In genomic region chr6:110098511-110099116, GRCh38 we compare ENCODE assay signal across 27 cellular contexts.
DNase-seq lines count a peak whose midpoint lies in the region; ATAC-seq, FAIRE-seq and TF ChIP-seq lines count a peak whose summit lies in the region.
"Had no signal": no experiment of that assay in that cellular context is flagged by ENCODE, and none has a peak within 500 bp of the region (broad histone marks: within the 10 kb centered on the region; RNA-seq: fewer than 3 reads in every experiment).

No MANE protein-coding gene starts in this region.

- H3K79me2 ChIP-seq in H9 (ENCODE audit: insufficient read depth, low read length) (no peaks in the 10 kb centered on the region), keratinocyte (ENCODE audit: control insufficient read depth, insufficient read depth, low read length) (no peaks in the 10 kb centered on the region)

- ATAC-seq in body of pancreas: peak; percentile 26
- no peak for ATAC-seq in HG03378 (IDR thresholded peaks at IDR 0.05; ENCODE audit: unreplicated experiment)
- ATAC-seq: left lobe of liver had no signal

- WGBS in H9 (ENCODE audit: extremely low coverage, insufficient read length, low lambda C conversion rate): no CpG with 5 or more reads among the region's 7 CpGs
- 32 to 46% methylated on average over 7 of the region's 7 CpGs for WGBS in body of pancreas, 2 donors

- H3K4me2 ChIP-seq in H9 (ENCODE audit: insufficient read depth, insufficient read length, low read length): no peak overlapping the region
- H3K4me2 ChIP-seq in keratinocyte (ENCODE audit: control insufficient read depth, extremely low read depth, insufficient read depth, low read depth, low read length): peak overlapping the region; percentile 45
- H3K4me2 ChIP-seq: BLaER1 treated with 17β-estradiol and CSF1 and Interleukin-3, amounts not matched to agents 10 nM and 100 nM had no signal

- no peak overlapping the region for H3K23ac ChIP-seq in H9 (ENCODE audit: insufficient read length, low read depth, low read length)

- H3K56ac ChIP-seq in H9 (ENCODE audit: insufficient read length, low read depth, low read length): no peak overlapping the region

- H3K4me3 ChIP-seq in body of pancreas (no peak overlapping the region), keratinocyte (ENCODE audit: control insufficient read depth in 2 of 3, extremely low read depth in 1 of 3, insufficient read depth in 2 of 3, low read depth in 1 of 3, low read length in 3 of 3) (no peak overlapping the region)
- H3K4me3 ChIP-seq: BLaER1 treated with 17β-estradiol and CSF1 and Interleukin-3, amounts not matched to agents 10 nM and 100 nM; dorsolateral prefrontal cortex; transverse colon had no signal

- no peak overlapping the region for H2AK5ac ChIP-seq in H9 (ENCODE audit: insufficient read length, low read length)

- H3K23me2 ChIP-seq in H9 (ENCODE audit: insufficient read length, low read depth, low read length, poor library complexity, severe bottlenecking): no peaks in the 10 kb centered on the region

- intact Hi-C loops in CD14-positive monocyte (cut with micrococcal nuclease): no loop called here
- intact Hi-C loops in body of pancreas (cut with DNase I): no loop called here
- intact Hi-C loops in activated CD4-positive, alpha-beta T cell treated with anti-CD3 and anti-CD28 coated beads, Interleukin-2, amount 10 ng/mL, durations not matched to agents 24 days and 14 days (cut with micrococcal nuclease): no loop called here
- intact Hi-C loops in head of caudate nucleus (cut with DNase I): no loop called here

- no peaks in the 10 kb centered on the region for H3K79me1 ChIP-seq in H9 (ENCODE audit: insufficient read depth, low read depth, low read length, poor library complexity, severe bottlenecking)

- H3K4me1 ChIP-seq in H9 (ENCODE audit: insufficient read depth, low read length) (no peaks in the 10 kb centered on the region), body of pancreas (peaks cover 46% of the 10 kb centered on the region), keratinocyte (ENCODE audit: control insufficient read depth, extremely low read depth, insufficient read depth, low read length) (peaks cover 44% of the 10 kb centered on the region)

- H3K4ac ChIP-seq in H9 (ENCODE audit: low read depth, low read length): no peak overlapping the region

- FAIRE-seq in keratinocyte (lab: Jason Lieb, UNC): peak; percentile 99

- no peak overlapping the region for H4K91ac ChIP-seq in H9 (ENCODE audit: insufficient read length, low read depth, low read length)

- H3K36me3 ChIP-seq in body of pancreas (replicated peaks in 1 of 2; ENCODE audit: insufficient read depth in 1 of 2, low read depth in 2 of 2): no peaks in the 10 kb centered on the region
- peaks cover 3 to 9% of the 10 kb centered on the region in 2 experiments for H3K36me3 ChIP-seq in keratinocyte (ENCODE audit: control insufficient read depth in 2 of 2, extremely low read depth in 1 of 2, insufficient read depth in 2 of 2, low read length in 2 of 2)
- H3K36me3 ChIP-seq: transverse colon had no signal

- no peak overlapping the region for H2BK20ac ChIP-seq in H9 (ENCODE audit: low read depth, low read length, poor library complexity, severe bottlenecking)

- H3K9ac ChIP-seq in H9 (ENCODE audit: extremely low read depth, insufficient read length, low read length) (no peak overlapping the region), keratinocyte (ENCODE audit: control insufficient read depth, extremely low read depth, insufficient read depth, low read length) (peak overlapping the region; percentile 24)
- H3K9ac ChIP-seq: BLaER1 treated with 17β-estradiol and CSF1 and Interleukin-3, amounts not matched to agents 10 nM and 100 nM had no signal

- no peaks in the 10 kb centered on the region for H3K9me1 ChIP-seq in keratinocyte (ENCODE audit: control insufficient read depth, extremely low read depth, insufficient read depth, low read length)

- peak overlapping the region; percentile 81; the same call in 1 of the 2 replicates for H2BK15ac ChIP-seq in H9 (ENCODE audit: low read depth, low read length)

- H3K18ac ChIP-seq in H9 (ENCODE audit: insufficient read length, low read depth, low read length): no peak overlapping the region

- no peak overlapping the region for H2BK120ac ChIP-seq in H9 (ENCODE audit: low read depth, low read length, poor library complexity, severe bottlenecking)

- H3K14ac ChIP-seq in H9 (ENCODE audit: insufficient read depth, low read length): no peak overlapping the region

- no peak overlapping the region for H3T11ph ChIP-seq in H9 (ENCODE audit: low read length)

- H4K5ac ChIP-seq in H9 (ENCODE audit: insufficient read length, low read depth, low read length): no peak overlapping the region

- H4K8ac ChIP-seq in H9 (replicated peaks; ENCODE audit: insufficient read length, low read depth, low read length): no peak overlapping the region

- DNase-seq in CD14-positive monocyte (ENCODE audit: low spot score): no peak
- DNase-seq in H9: no peak
- peak in 1 of 4 donors; percentile 15 for DNase-seq in body of pancreas
- peak; percentile 93 for DNase-seq in keratinocyte (ENCODE audit: low read depth, low spot score)
- no peak for DNase-seq in activated CD4-positive, alpha-beta T cell treated with anti-CD3 and anti-CD28 coated beads, Interleukin-2, amount 10 ng/mL, durations not matched to agents 24 days and 14 days
- no peak for DNase-seq in head of caudate nucleus
- DNase-seq: activated CD4-positive, alpha-beta T cell treated with anti-CD3 and anti-CD28 coated beads for 4 hours; activated naive CD4-positive, alpha-beta T cell treated with anti-CD3 and anti-CD28 coated beads, Interleukin-2, amount 50 U/mL, for 16 hours; amniotic stem cell; brain microvascular endothelial cell; dorsolateral prefrontal cortex; HCEC 1CT; immature natural killer cell; IMR-90; mesendoderm; NCI-H1694; NCI-H2171; NCI-H510A treated with DMSO at 0.1 percent for 48 hours; stimulated activated CD4-positive, alpha-beta T cell treated with anti-CD3 and anti-CD28 coated beads, Interleukin-15, amount 100 ng/mL, for 24 hours; stimulated activated CD4-positive, alpha-beta T cell treated with anti-CD3 and anti-CD28 coated beads, Interleukin-4, amount 100 ng/mL, for 4 hours; SW 1271; T-helper 9 cell; transverse colon had no signal

- H3K27ac Mint-ChIP-seq in CD14-positive monocyte: peak overlapping the region in 5 of 7 donors; percentile 52 to 85 (median 73)
- peak overlapping the region in 2 of 3 experiments; percentile 2 to 29; a peak in 3 of 7 replicates for H3K27ac Mint-ChIP-seq in H9
- no peak overlapping the region for H3K27ac Mint-ChIP-seq in activated CD4-positive, alpha-beta T cell treated with anti-CD3 and anti-CD28 coated beads, Interleukin-2, amount 10 ng/mL, durations not matched to agents 24 days and 14 days
- H3K27ac Mint-ChIP-seq: activated T-helper 2 cell treated with anti-CD3 and anti-CD28 coated beads, Interferon-gamma antibody, Interleukin-2, Interleukin-4, amounts not matched to agents 10 μg/mL and 5 μg/mL and 100 μg/mL, durations not matched to agents 14 hours and 24 hours and 36 hours; immature natural killer cell had no signal

- H3K27ac ChIP-seq in H9 (ENCODE audit: insufficient read length, low read depth, low read length): no peak overlapping the region
- no peak overlapping the region for H3K27ac ChIP-seq in body of pancreas
- H3K27ac ChIP-seq in keratinocyte (ENCODE audit: control insufficient read depth, insufficient read depth, low read length): peak overlapping the region; percentile 85
- H3K27ac ChIP-seq: BLaER1 treated with 17β-estradiol and CSF1 and Interleukin-3, amounts not matched to agents 10 nM and 100 nM; brain microvascular endothelial cell; transverse colon had no signal

- TF ChIP-seq CTCF in CD14-positive monocyte (IDR thresholded peaks at IDR 0.05): no peak
- TF ChIP-seq CTCF in H9 (conservative IDR thresholded peaks at IDR 0.05): no peak
- TF ChIP-seq CTCF in body of pancreas (IDR thresholded peaks at IDR 0.05): no peak
- no peak for TF ChIP-seq CTCF in keratinocyte (optimal IDR thresholded peaks at IDR 0.05 in 1 of 3, IDR thresholded peaks at IDR 0.05 in 1 of 3, conservative IDR thresholded peaks at IDR 0.05 in 1 of 3; ENCODE audit: extremely low read depth in 1 of 3, insufficient read depth in 2 of 3, low read length in 3 of 3)

- H3K36me3 Mint-ChIP-seq in CD14-positive monocyte (peaks cover 3 to 6% of the 10 kb centered on the region in 2 donors), H9 (ENCODE audit: insufficient read depth in 1 of 3, low read depth in 3 of 3) (peaks cover 7 to 25% (median 21%) of the 10 kb centered on the region in 3 experiments; a peak in 6 of 7 replicates)
- no peaks in the 10 kb centered on the region for H3K36me3 Mint-ChIP-seq in activated CD4-positive, alpha-beta T cell treated with anti-CD3 and anti-CD28 coated beads, Interleukin-2, amount 10 ng/mL, durations not matched to agents 24 days and 14 days (ENCODE audit: low read depth)
- H3K36me3 Mint-ChIP-seq: immature natural killer cell had no signal

- no peaks in the 10 kb centered on the region for H4K20me1 ChIP-seq in H9 (ENCODE audit: control insufficient read depth, insufficient read depth, insufficient read length)
- no peaks in the 10 kb centered on the region for H4K20me1 ChIP-seq in keratinocyte (ENCODE audit: control insufficient read depth, extremely low read depth, insufficient read depth, low read length)
- H4K20me1 ChIP-seq: BLaER1 treated with 17β-estradiol and CSF1 and Interleukin-3, amounts not matched to agents 10 nM and 100 nM had no signal

- no peaks in the 10 kb centered on the region for H3K9me3 ChIP-seq in H9 (ENCODE audit: control insufficient read depth, low read depth, low read length)
- no peaks in the 10 kb centered on the region for H3K9me3 ChIP-seq in body of pancreas
- H3K9me3 ChIP-seq in keratinocyte (ENCODE audit: control insufficient read depth, low read depth, low read length): no peaks in the 10 kb centered on the region
- H3K9me3 ChIP-seq: BLaER1 treated with 17β-estradiol and CSF1 and Interleukin-3, amounts not matched to agents 10 nM and 100 nM; transverse colon had no signal

- H3K9me3 Mint-ChIP-seq in CD14-positive monocyte (peaks cover 0 to 4% (median 0%) of the 10 kb centered on the region in 7 donors), H9 (no peaks in the 10 kb centered on the region)
- H3K9me3 Mint-ChIP-seq in activated CD4-positive, alpha-beta T cell treated with anti-CD3 and anti-CD28 coated beads, Interleukin-2, amount 10 ng/mL, durations not matched to agents 24 days and 14 days: no peaks in the 10 kb centered on the region
- H3K9me3 Mint-ChIP-seq: activated T-helper 2 cell treated with anti-CD3 and anti-CD28 coated beads, Interferon-gamma antibody, Interleukin-2, Interleukin-4, amounts not matched to agents 10 μg/mL and 5 μg/mL and 100 μg/mL, durations not matched to agents 14 hours and 24 hours and 36 hours; immature natural killer cell had no signal

- H2AFZ ChIP-seq in H9 (ENCODE audit: low read length): no peak overlapping the region
- H2AFZ ChIP-seq in keratinocyte (ENCODE audit: control insufficient read depth, low read length): peak overlapping the region; percentile 12

- TF ChIP-seq POLR2A in body of pancreas (IDR thresholded peaks at IDR 0.05): no peak

- peaks cover 68% of the 10 kb centered on the region for H3K4me1 Mint-ChIP-seq in CD14-positive monocyte
- peaks cover 32 to 35% of the 10 kb centered on the region in 2 experiments for H3K4me1 Mint-ChIP-seq in H9
- no peaks in the 10 kb centered on the region for H3K4me1 Mint-ChIP-seq in activated CD4-positive, alpha-beta T cell treated with anti-CD3 and anti-CD28 coated beads, Interleukin-2, amount 10 ng/mL, durations not matched to agents 24 days and 14 days
- H3K4me1 Mint-ChIP-seq: immature natural killer cell had no signal

- peaks cover 0 to 2% (median 0%) of the 10 kb centered on the region in 3 donors for H3K27me3 Mint-ChIP-seq in CD14-positive monocyte (ENCODE audit: low read depth in 3 of 3)
- H3K27me3 Mint-ChIP-seq in H9 (ENCODE audit: low read depth): no peaks in the 10 kb centered on the region
- peaks cover 8% of the 10 kb centered on the region for H3K27me3 Mint-ChIP-seq in activated CD4-positive, alpha-beta T cell treated with anti-CD3 and anti-CD28 coated beads, Interleukin-2, amount 10 ng/mL, durations not matched to agents 24 days and 14 days

- H3K27me3 ChIP-seq in H9 (ENCODE audit: insufficient read depth, low read length) (no peaks in the 10 kb centered on the region), body of pancreas (no peaks in the 10 kb centered on the region), keratinocyte (ENCODE audit: control insufficient read depth, extremely low read depth, insufficient read depth, low read length) (no peaks in the 10 kb centered on the region)
- H3K27me3 ChIP-seq: BLaER1 treated with 17β-estradiol and CSF1 and Interleukin-3, amounts not matched to agents 10 nM and 100 nM; brain microvascular endothelial cell; dorsolateral prefrontal cortex; transverse colon had no signal

- dilution Hi-C loops in keratinocyte (cut with MboI; ENCODE audit: extremely low pct_ligation_motif_present, low sequenced_read_pairs): no loop called here

- no peak overlapping the region for H2BK12ac ChIP-seq in H9 (ENCODE audit: insufficient read length, low read depth, low read length)

- no peak overlapping the region for H2BK5ac ChIP-seq in H9 (ENCODE audit: insufficient read length, low read length)

- no peak overlapping the region for H3K4me3 Mint-ChIP-seq in CD14-positive monocyte
- no peak overlapping the region for H3K4me3 Mint-ChIP-seq in H9
- no peak overlapping the region for H3K4me3 Mint-ChIP-seq in activated CD4-positive, alpha-beta T cell treated with anti-CD3 and anti-CD28 coated beads, Interleukin-2, amount 10 ng/mL, durations not matched to agents 24 days and 14 days
- H3K4me3 Mint-ChIP-seq: immature natural killer cell had no signal
